Comparison of ENCODE assay signal across 14 cellular contexts in the genomic region with DNA sequence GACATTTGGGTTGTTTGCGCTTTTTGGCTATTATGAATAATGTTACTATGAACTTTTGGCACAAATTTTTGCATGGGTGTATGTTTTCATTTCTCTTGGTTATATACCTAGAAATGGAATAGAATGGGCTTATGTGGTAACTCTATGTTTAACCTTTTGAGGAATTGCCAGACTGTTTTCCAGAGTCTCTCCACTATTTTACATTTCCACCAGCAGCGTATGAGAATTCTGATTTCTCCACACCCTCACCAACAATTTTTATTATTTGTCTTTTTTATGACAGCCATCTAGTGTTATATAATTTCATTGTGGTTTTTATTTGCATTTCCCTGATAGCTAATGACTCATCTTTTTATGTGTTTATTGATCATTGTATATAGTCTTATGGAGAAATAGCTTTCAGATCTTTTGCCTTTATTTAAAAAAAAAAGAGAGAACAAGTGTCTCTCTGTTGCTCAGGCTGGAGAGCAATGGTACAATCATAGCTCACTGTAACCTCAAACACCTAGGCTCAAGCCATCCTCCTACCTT.
DNase-seq lines count a peak whose midpoint lies in the region; ATAC-seq, FAIRE-seq and TF ChIP-seq lines count a peak whose summit lies in the region.
"Had no signal": no experiment of that assay in that cellular context is flagged by ENCODE, and none has a peak within 500 bp of the region (broad histone marks: within the 10 kb centered on the region; RNA-seq: fewer than 3 reads in every experiment).

No MANE protein-coding gene starts in this region.

- no peaks in the 10 kb centered on the region for H3K27me3 ChIP-seq in PC-3 (ENCODE audit: low read length)
- H3K27me3 ChIP-seq in hepatocyte = no peaks in the 10 kb centered on the region
- no peaks in the 10 kb centered on the region for H3K27me3 ChIP-seq in small intestine (ENCODE audit: control insufficient read depth in 2 of 2, insufficient read depth in 2 of 2, low read length in 2 of 2)
- H3K27me3 ChIP-seq: BE2C had no signal

- no peaks in the 10 kb centered on the region for H4K20me1 ChIP-seq in PC-3 (ENCODE audit: low read length)
- H4K20me1 ChIP-seq in hepatocyte (ENCODE audit: insufficient read depth, poor library complexity, severe bottlenecking) = no peaks in the 10 kb centered on the region

- H3K4me2 ChIP-seq in PC-3 (ENCODE audit: low read length) (peak overlapping the region; percentile 74), hepatocyte (peak overlapping the region; percentile 8)
- H3K4me2 ChIP-seq: A549 had no signal

- intact Hi-C loops in PC-3 (cut with micrococcal nuclease) = loop anchor here (1.0 to 5.0 kb wide), 10 partner anchors 16 to 296 kb away; a partner anchor contains a TSS

- H3F3A ChIP-seq in PC-3 (ENCODE audit: low read length, unreplicated experiment) = peaks cover 5% of the 10 kb centered on the region

- H3K9me2 ChIP-seq in PC-3 (replicated peaks; ENCODE audit: low read length) (no peaks in the 10 kb centered on the region), hepatocyte (replicated peaks; ENCODE audit: insufficient read depth) (no peaks in the 10 kb centered on the region)

- CTCF ChIA-PET in PC-3 (lab: Charles Lee) = no interaction called here

- H3K9ac ChIP-seq in PC-3 (ENCODE audit: low read length) = no peak overlapping the region

- H2AFZ ChIP-seq in PC-3 (ENCODE audit: low read length) (0 out of 2 replicates have a peak overlapping the region, but pooled peaks have one; percentile 8), hepatocyte (no peak overlapping the region)

- H3K36me3 ChIP-seq in PC-3 (ENCODE audit: low read depth, low read length) (no peaks in the 10 kb centered on the region), hepatocyte (replicated peaks; ENCODE audit: insufficient read depth, low read depth) (no peaks in the 10 kb centered on the region), small intestine (ENCODE audit: control insufficient read depth in 2 of 2, insufficient read depth in 2 of 2, low read length in 2 of 2) (no peaks in the 10 kb centered on the region)
- H3K36me3 ChIP-seq: BE2C had no signal

- no peaks in the 10 kb centered on the region for H3K79me2 ChIP-seq in PC-3 (ENCODE audit: low read length)
- peaks cover 3% of the 10 kb centered on the region for H3K79me2 ChIP-seq in hepatocyte

- BruUV-seq in PC-3 (replicated peaks; lab: Mats Ljungman, UMichigan) = no TSS peak

- ATAC-seq in PC-3 (peak; percentile 83), GM21619 (IDR thresholded peaks at IDR 0.05; ENCODE audit: unreplicated experiment) (no peak), GM18868 (IDR thresholded peaks at IDR 0.05; ENCODE audit: unreplicated experiment) (no peak)
- ATAC-seq: A549, HCT116 had no signal

- POLR2A ChIA-PET in PC-3 (lab: Charles Lee; ENCODE audit: unreplicated experiment) = interaction anchor here (0.6 to 1.5 kb wide), 6 partner anchors 32 to 297 kb away, joined by 3 to 12 read pairs (median 4); no protein-coding TSS in a partner anchor

- 85% methylated on average over 2 of the region's 2 CpGs for WGBS in hepatocyte (ENCODE audit: low lambda C conversion rate, missing lambda C conversion rate)
- 45 to 81% (median 69%) methylated on average over 2 of the region's 2 CpGs for WGBS in small intestine, 3 donors

- H3K9me3 ChIP-seq in PC-3 (ENCODE audit: low read length) (no peaks in the 10 kb centered on the region), hepatocyte (ENCODE audit: low read depth) (no peaks in the 10 kb centered on the region), small intestine (ENCODE audit: control insufficient read depth, low read depth) (no peaks in the 10 kb centered on the region)
- H3K9me3 ChIP-seq: A549, BE2C had no signal

- TF ChIP-seq CTCF in PC-3 (conservative IDR thresholded peaks at IDR 0.05; ENCODE audit: low read depth, low read length) = no peak
- TF ChIP-seq CTCF in hepatocyte (IDR thresholded peaks at IDR 0.05; ENCODE audit: poor library complexity) = no peak

- H3K27ac ChIP-seq in PC-3 (ENCODE audit: low read length) = peak overlapping the region; percentile 71
- peak overlapping the region; percentile 97 for H3K27ac ChIP-seq in hepatocyte
- peak overlapping the region in 1 of 2 donors; percentile 58 for H3K27ac ChIP-seq in small intestine (ENCODE audit: low read depth in 1 of 2, low read length in 1 of 2)
- H3K27ac ChIP-seq: A549, C4-2B, HL-60 had no signal

- peaks cover 40% of the 10 kb centered on the region for H3K4me1 ChIP-seq in PC-3 (ENCODE audit: insufficient read depth, low read length)
- H3K4me1 ChIP-seq in hepatocyte (ENCODE audit: insufficient read depth) = peaks cover 37% of the 10 kb centered on the region
- peaks cover 4 to 12% of the 10 kb centered on the region in 2 donors for H3K4me1 ChIP-seq in small intestine (ENCODE audit: control insufficient read depth in 2 of 2, insufficient read depth in 1 of 2, low read depth in 1 of 2, low read length in 1 of 2)
- H3K4me1 ChIP-seq: BE2C had no signal

- DNase-seq in PC-3 = peak; percentile 73
- DNase-seq in hepatocyte (ENCODE audit: low spot score) = no peak
- DNase-seq in small intestine = peak; percentile 72
- no peak for DNase-seq in NCI-H187 (lab: John Stamatoyannopoulos, UW)
- DNase-seq: BE2C; CD4-positive, alpha-beta memory T cell; DMS53; GF-D8 had no signal

- peak overlapping the region; percentile 24; the same call in 1 of the 2 replicates for H3K4me3 ChIP-seq in PC-3 (ENCODE audit: low read length)
- H3K4me3 ChIP-seq in hepatocyte = no peak overlapping the region
- H3K4me3 ChIP-seq in small intestine (ENCODE audit: low read depth in 1 of 2, low read length in 2 of 2) = no peak overlapping the region
- H3K4me3 ChIP-seq: A549 had no signal

- FAIRE-seq in small intestine (lab: Jason Lieb, UNC) = no peak
- FAIRE-seq: A549 had no signal

Comparison
In these comparisons a context has a peak if more than half of its experiments do, and no peak if none do; other contexts are left out.
1. DNase-seq: peak in PC-3 (single experiment) and small intestine (single experiment); none in hepatocyte (single experiment) and NCI-H187 (0 of 2).